ENCODE assay signal across 10 cellular contexts in genomic region chr17:17740627-17741237, GRCh38. TPM values are rescaled to one million over a fixed set of nuclear protein-coding genes. Genes with fewer than 3 reads are reported as not detected.
A peak's percentile ranks its signal among the peaks of the same experiment; 100 is the strongest.
DNase-seq lines count a peak whose midpoint lies in the region; ATAC-seq and TF ChIP-seq lines count a peak whose summit lies in the region.
"Had no signal": no experiment of that assay in that cellular context is flagged by ENCODE, and none has a peak within 500 bp of the region (broad histone marks: within the 10 kb centered on the region; RNA-seq: fewer than 3 reads in every experiment).

No MANE protein-coding gene starts in this region.

- H3K79me1 ChIP-seq in mesenchymal stem cell (replicated peaks; ENCODE audit: low read length, poor library complexity, severe bottlenecking): peaks cover 52% of the 10 kb centered on the region

- peak overlapping the region in 1 of 2 experiments; percentile 74 for H3K14ac ChIP-seq in mesenchymal stem cell (ENCODE audit: low read length in 2 of 2)

- no peak overlapping the region for H3K4me3 ChIP-seq in mesenchymal stem cell (ENCODE audit: insufficient read depth in 1 of 2, low read depth in 1 of 2, low read length in 2 of 2)

- peak overlapping the region; percentile 89 for H2AK5ac ChIP-seq in mesenchymal stem cell (ENCODE audit: low read length, severe bottlenecking)

- H3K4me3 Mint-ChIP-seq in activated naive CD8-positive, alpha-beta T cell treated with anti-CD3 and anti-CD28 coated beads, Interleukin-2, amount 10 ng/mL, durations not matched to agents 7 days and 5 days: peak overlapping the region; percentile 58

- H2BK12ac ChIP-seq in mesenchymal stem cell (ENCODE audit: low read length in 2 of 2): peak overlapping the region in 1 of 2 experiments; percentile 73

- peak overlapping the region in 1 of 2 experiments; percentile 60 for H3K23ac ChIP-seq in mesenchymal stem cell (ENCODE audit: low read length in 2 of 2)

- no peaks in the 10 kb centered on the region for H3K9me3 Mint-ChIP-seq in activated naive CD8-positive, alpha-beta T cell treated with anti-CD3 and anti-CD28 coated beads, Interleukin-2, amount 10 ng/mL, durations not matched to agents 7 days and 5 days

- no peaks in the 10 kb centered on the region for H3K9me3 ChIP-seq in mesenchymal stem cell (ENCODE audit: control insufficient read depth, low read length)

- H2BK15ac ChIP-seq in mesenchymal stem cell (ENCODE audit: low read depth, poor library complexity, severe bottlenecking): peak overlapping the region; percentile 65

- no peak overlapping the region for H3K4me2 ChIP-seq in mesenchymal stem cell (ENCODE audit: low read length, poor library complexity, severe bottlenecking)

- TF ChIP-seq CTCF in RWPE1 (conservative IDR thresholded peaks at IDR 0.05; ENCODE audit: low read depth): no peak

- H3K4me1 ChIP-seq in mesenchymal stem cell (ENCODE audit: control insufficient read depth, insufficient read depth, low read depth, low read length): peaks cover 51% of the 10 kb centered on the region

- H3K36me3 Mint-ChIP-seq in activated naive CD8-positive, alpha-beta T cell treated with anti-CD3 and anti-CD28 coated beads, Interleukin-2, amount 10 ng/mL, durations not matched to agents 7 days and 5 days: peaks cover 5% of the 10 kb centered on the region

- DNase-seq in RWPE1 (ENCODE audit: low spot score) (no peak), mesenchymal stem cell (no peak), posterior vena cava (ENCODE audit: low spot score) (no peak), SK-N-DZ (ENCODE audit: low spot score) (no peak)
- no peak for DNase-seq in activated naive CD8-positive, alpha-beta T cell treated with anti-CD3 and anti-CD28 coated beads, Interleukin-2, amount 10 ng/mL, durations not matched to agents 7 days and 5 days
- peak; percentile 15 for DNase-seq in stimulated activated naive CD4-positive, alpha-beta T cell treated with Interleukin-2 at 50 U/mL for 16 hours (lab: John Stamatoyannopoulos, UW)
- DNase-seq: central memory CD4-positive, alpha-beta T cell had no signal

- H2BK5ac ChIP-seq in mesenchymal stem cell (ENCODE audit: low read depth, low read length, poor library complexity, severe bottlenecking): no peak overlapping the region

- H3K4me1 Mint-ChIP-seq in activated naive CD8-positive, alpha-beta T cell treated with anti-CD3 and anti-CD28 coated beads, Interleukin-2, amount 10 ng/mL, durations not matched to agents 7 days and 5 days: peaks cover 29% of the 10 kb centered on the region

- H3K27ac Mint-ChIP-seq in activated naive CD8-positive, alpha-beta T cell treated with anti-CD3 and anti-CD28 coated beads, Interleukin-2, amount 10 ng/mL, durations not matched to agents 7 days and 5 days: peak overlapping the region; percentile 79

- no peaks in the 10 kb centered on the region for H3K27me3 ChIP-seq in mesenchymal stem cell (ENCODE audit: control insufficient read depth in 1 of 2, insufficient read depth in 1 of 2, low read length in 2 of 2)

- no peak overlapping the region for H2AFZ ChIP-seq in mesenchymal stem cell (ENCODE audit: low read depth, low read length)

- ATAC-seq in activated naive CD8-positive, alpha-beta T cell treated with anti-CD3 and anti-CD28 coated beads, Interleukin-2, amount 10 ng/mL, durations not matched to agents 7 days and 5 days (ENCODE audit: low read depth): peak; percentile 44
- ATAC-seq in GM19324 (IDR thresholded peaks at IDR 0.05; ENCODE audit: low FRiP score, unreplicated experiment) (no peak), HG02798 (IDR thresholded peaks at IDR 0.05; ENCODE audit: poor library complexity, unreplicated experiment) (no peak)

- H3K27me3 Mint-ChIP-seq in activated naive CD8-positive, alpha-beta T cell treated with anti-CD3 and anti-CD28 coated beads, Interleukin-2, amount 10 ng/mL, durations not matched to agents 7 days and 5 days: no peaks in the 10 kb centered on the region

- CTCF ChIA-PET in RWPE1 (lab: Yijun Ruan, JAX): interaction anchor here (0.7 kb wide), 1 partner anchor 34 kb away, joined by 3 read pairs; no protein-coding TSS in a partner anchor

- peak overlapping the region; percentile 68 to 92 for H3K18ac ChIP-seq in mesenchymal stem cell (ENCODE audit: low read depth in 1 of 2, low read length in 2 of 2)

- peak overlapping the region; percentile 81 for H4K8ac ChIP-seq in mesenchymal stem cell (ENCODE audit: low read length)

- H2BK120ac ChIP-seq in mesenchymal stem cell (ENCODE audit: low read depth, low read length): peak overlapping the region; percentile 42

- H3K27ac ChIP-seq in RWPE1 (peak overlapping the region; percentile 97), mesenchymal stem cell (ENCODE audit: low read length, poor library complexity, severe bottlenecking) (no peak overlapping the region)
- H3K27ac ChIP-seq: HL-60 had no signal

- WGBS in mesenchymal stem cell: 72% methylated on average over 9 of the region's 24 CpGs

- H3K9ac ChIP-seq in mesenchymal stem cell (ENCODE audit: low read length): peak overlapping the region; percentile 78

- peak overlapping the region; percentile 34 for H4K91ac ChIP-seq in mesenchymal stem cell (ENCODE audit: low read length)

- peaks cover 0 to 2% of the 10 kb centered on the region in 2 experiments for H3K36me3 ChIP-seq in mesenchymal stem cell (ENCODE audit: control insufficient read depth in 1 of 2, insufficient read depth in 2 of 2, low read depth in 1 of 2, low read length in 2 of 2)

- H3K4ac ChIP-seq in mesenchymal stem cell (ENCODE audit: low read depth in 1 of 2, low read length in 2 of 2): peak overlapping the region; percentile 86 to 92

- POLR2A ChIA-PET in RWPE1 (lab: Yijun Ruan, JAX; ENCODE audit: low non-redundant PET): no interaction called here
- POLR2A ChIA-PET in activated naive CD8-positive, alpha-beta T cell treated with anti-CD3 and anti-CD28 coated beads, Interleukin-2, amount 10 ng/mL, durations not matched to agents 7 days and 5 days (lab: Charles Lee): interaction anchor here (2.8 kb wide), 1 partner anchor 9 kb away, joined by 15 read pairs; no protein-coding TSS in a partner anchor

- intact Hi-C loops in posterior vena cava (cut with DNase I): loop anchor here in 1 of 2 donors (5.0 kb wide), 1 partner anchor 58 kb away; the partner anchor contains the start of gene RAI1

RNA-seq across cellular contexts. Expression of gene RAI1, which starts 59.5 kb away (rescaled TPM):
- 10 to 100 TPM; 25.0 to 25.5 TPM for total RNA-seq in activated naive CD8-positive, alpha-beta T cell treated with anti-CD3 and anti-CD28 coated beads, Interleukin-2, amount 10 ng/mL, durations not matched to agents 7 days and 5 days
- polyA plus RNA-seq in mesenchymal stem cell (2013, experiment 1 of 2): 24.1 TPM
- 22.8 TPM for polyA plus RNA-seq in mesenchymal stem cell (2013, experiment 2 of 2)
- total RNA-seq in posterior vena cava: 10 to 100 TPM; 25.6 to 36.5 TPM
- polyA plus RNA-seq in SK-N-DZ (2014; cell fraction: cytosol; rRNA removed): 18.2 and 22.8 TPM in 2 replicates
- 38.5 and 70.0 TPM in 2 replicates for polyA plus RNA-seq in SK-N-DZ (2014; cell fraction: nucleus; rRNA removed)
